ENCODE assay signal across 8 cellular contexts in genomic region chrX:51336584-51336983, GRCh38. TPM values are rescaled to one million over a fixed set of nuclear protein-coding genes. Genes with fewer than 3 reads are reported as not detected.
A peak's percentile ranks its signal among the peaks of the same experiment; 100 is the strongest.
DNase-seq lines count a peak whose midpoint lies in the region; ATAC-seq, FAIRE-seq and TF ChIP-seq lines count a peak whose summit lies in the region.

No MANE protein-coding gene starts in this region.

- peaks cover 2% of the 10 kb centered on the region for H3K4me1 Mint-ChIP-seq in activated CD8-positive, alpha-beta memory T cell treated with anti-CD3 and anti-CD28 coated beads, Interleukin-2, amount 10 ng/mL, durations not matched to agents 7 days and 5 days

- H3K27me3 Mint-ChIP-seq in activated CD8-positive, alpha-beta memory T cell treated with anti-CD3 and anti-CD28 coated beads, Interleukin-2, amount 10 ng/mL, durations not matched to agents 7 days and 5 days: peaks cover 8% of the 10 kb centered on the region

- H3K36me3 ChIP-seq in breast epithelium: no peaks in the 10 kb centered on the region
- H3K36me3 ChIP-seq in HepG2 (replicated peaks in 1 of 2; ENCODE audit: control insufficient read depth in 1 of 2, insufficient read depth in 2 of 2, low read length in 2 of 2): no peaks in the 10 kb centered on the region

- no peak overlapping the region for H3K4me2 ChIP-seq in HepG2 (ENCODE audit: low read depth, low read length)

- BruUV-seq in HepG2 (replicated peaks; lab: Mats Ljungman, UMichigan): no TSS peak

- H3K27ac Mint-ChIP-seq in activated CD8-positive, alpha-beta memory T cell treated with anti-CD3 and anti-CD28 coated beads, Interleukin-2, amount 10 ng/mL, durations not matched to agents 7 days and 5 days: no peak overlapping the region

- no peak for TF ChIP-seq EP300 in HepG2 (IDR thresholded peaks at IDR 0.05; ENCODE audit: low read depth in 2 of 2, low read length in 2 of 2)
- TF ChIP-seq EP300 in HepG2 (CRISPR knock-in tag; IDR thresholded peaks at IDR 0.05; ENCODE audit: borderline replicate concordance): no peak

- ATAC-seq in activated CD8-positive, alpha-beta memory T cell treated with anti-CD3 and anti-CD28 coated beads, Interleukin-2, amount 10 ng/mL, durations not matched to agents 7 days and 5 days: peak; percentile 50
- ATAC-seq in HG02763 (IDR thresholded peaks at IDR 0.05; ENCODE audit: unreplicated experiment) (peak; percentile 57), HepG2 (peak; percentile 69), HG02973 (IDR thresholded peaks at IDR 0.05; ENCODE audit: unreplicated experiment) (no peak), GM19328 (IDR thresholded peaks at IDR 0.05; ENCODE audit: unreplicated experiment) (no peak)

- H3K9me3 Mint-ChIP-seq in activated CD8-positive, alpha-beta memory T cell treated with anti-CD3 and anti-CD28 coated beads, Interleukin-2, amount 10 ng/mL, durations not matched to agents 7 days and 5 days (ENCODE audit: low read depth): no peaks in the 10 kb centered on the region

- intact Hi-C loops in breast epithelium (cut with DNase I; ENCODE audit: low total_unique reads): no loop called here
- intact Hi-C loops in HepG2 (cut with micrococcal nuclease; ENCODE audit: unreplicated experiment): loop anchor here (2.0 kb wide), 1 partner anchor 84 kb away; no protein-coding TSS in a partner anchor

- TF ChIP-seq POLR2A in breast epithelium (IDR thresholded peaks at IDR 0.05) (no peak), HepG2 (IDR thresholded peaks at IDR 0.05; ENCODE audit: insufficient read depth in 1 of 2, low read depth in 2 of 2, low read length in 2 of 2) (no peak)

- CTCF ChIA-PET in activated CD8-positive, alpha-beta memory T cell treated with anti-CD3 and anti-CD28 coated beads, Interleukin-2, amount 10 ng/mL, durations not matched to agents 7 days and 5 days (lab: Charles Lee): interaction anchor here (1.1 to 3.8 kb wide), 6 partner anchors 9 to 125 kb away, joined by 3 to 26 read pairs (median 4); no protein-coding TSS in a partner anchor
- CTCF ChIA-PET in HepG2 (lab: Yijun Ruan, JAX; ENCODE audit: low intra/inter-chr PET ratio, low total read pairs): interaction anchor here (0.8 kb wide), 1 partner anchor 125 kb away, joined by 3 read pairs; no protein-coding TSS in a partner anchor

- H3K4me1 ChIP-seq in breast epithelium: no peaks in the 10 kb centered on the region
- H3K4me1 ChIP-seq in HepG2 (ENCODE audit: insufficient read depth, low read length): no peaks in the 10 kb centered on the region

- H4K20me1 ChIP-seq in HepG2 (ENCODE audit: insufficient read depth, low read length): no peaks in the 10 kb centered on the region

- no peaks in the 10 kb centered on the region for H3K79me2 ChIP-seq in HepG2 (ENCODE audit: insufficient read depth, low read length)

- TF ChIP-seq RAD21 in HepG2 (CRISPR knock-in tag; IDR thresholded peaks at IDR 0.05): no peak

- FAIRE-seq in RCC 7860 (lab: Jason Lieb, UNC) (no peak), HepG2 (lab: Jason Lieb, UNC) (peak; percentile 4)

- POLR2A ChIA-PET in HepG2 (lab: Yijun Ruan, JAX): no interaction called here

- peaks cover 0 to 62% of the 10 kb centered on the region in 2 donors for H3K27me3 ChIP-seq in breast epithelium
- no peaks in the 10 kb centered on the region for H3K27me3 ChIP-seq in HepG2 (ENCODE audit: control insufficient read depth in 1 of 2, insufficient read depth in 2 of 2, low read length in 2 of 2)

- no peak overlapping the region for H2AFZ ChIP-seq in HepG2 (ENCODE audit: low read length)

- no peak overlapping the region for H3K9ac ChIP-seq in HepG2 (ENCODE audit: insufficient read depth, low read depth, low read length)

- TF ChIP-seq CTCF in breast epithelium (IDR thresholded peaks at IDR 0.05) (peak in 2 of 3 donors; percentile 17 to 41), HepG2 (CRISPR knock-in tag; IDR thresholded peaks at IDR 0.05) (peak; percentile 47)

- H3K27ac ChIP-seq in breast epithelium: no peak overlapping the region
- no peak overlapping the region for H3K27ac ChIP-seq in HepG2 (ENCODE audit: extremely low read length, insufficient read depth, low read length)

- DNase-seq in activated CD8-positive, alpha-beta memory T cell treated with anti-CD3 and anti-CD28 coated beads, Interleukin-2, amount 10 ng/mL, durations not matched to agents 7 days and 5 days: peak; percentile 40
- no peak for DNase-seq in activated CD8-positive, alpha-beta memory T cell treated with anti-CD3 and anti-CD28 coated beads, Interleukin-2, amount 50 U/mL, for 48 hours
- DNase-seq in RCC 7860 (ENCODE audit: low spot score) (peak; percentile 13), breast epithelium (ENCODE audit: low spot score in 2 of 2) (no peak), HepG2 (ENCODE audit: low spot score) (peak; percentile 13)

- in situ Hi-C loops in HepG2 (cut with HindIII; ENCODE audit: extremely low pct_ligation_motif_present, low pct_unique_long_range_greater_than_20kb): no loop called here

- no peaks in the 10 kb centered on the region for H3K36me3 Mint-ChIP-seq in activated CD8-positive, alpha-beta memory T cell treated with anti-CD3 and anti-CD28 coated beads, Interleukin-2, amount 10 ng/mL, durations not matched to agents 7 days and 5 days

- 10% methylated on average over 2 of the region's 3 CpGs for WGBS in HepG2 (ENCODE audit: low lambda C conversion rate)

- no peak overlapping the region for H3K4me3 Mint-ChIP-seq in activated CD8-positive, alpha-beta memory T cell treated with anti-CD3 and anti-CD28 coated beads, Interleukin-2, amount 10 ng/mL, durations not matched to agents 7 days and 5 days

- H3K9me3 ChIP-seq in breast epithelium (no peaks in the 10 kb centered on the region), HepG2 (ENCODE audit: low read length) (no peaks in the 10 kb centered on the region)

- H3K4me3 ChIP-seq in breast epithelium: no peak overlapping the region
- H3K4me3 ChIP-seq in HepG2 (replicated peaks in 1 of 3; ENCODE audit: insufficient read depth in 1 of 3, low read depth in 2 of 3, low read length in 3 of 3): no peak overlapping the region

TF ChIP-seq in HepG2, 621 proteins besides CTCF, POLR2A, EP300 and RAD21 (continues in another document):
- peak; percentile 48; the same call in 1 of the 2 replicates for TF ChIP-seq BCL6 (CRISPR knock-in tag; IDR thresholded peaks at IDR 0.05)

RNA-seq across cellular contexts. Expression of gene NUDT10, which starts 4.0 kb away (rescaled TPM):
- total RNA-seq in activated CD8-positive, alpha-beta memory T cell treated with anti-CD3 and anti-CD28 coated beads, Interleukin-2, amount 10 ng/mL, durations not matched to agents 7 days and 5 days: under 1 TPM; 0.70 to 0.91 TPM
- total RNA-seq in breast epithelium (1 to 10 TPM in 2 of 3 donors, under 1 TPM in 1; 0.64 to 1.6 (median 1.3) TPM), HepG2 (2016; rRNA removed; fragmentation: Illumina TruSeq; extraction: Trizol) (not detected in 2 replicates)
- total RNA-seq in HepG2 (2016; cell fraction: cytosol; rRNA removed; fragmentation: Illumina TruSeq; extraction: Trizol; ENCODE audit: low read depth): not detected in 2 replicates
- not detected in 2 replicates for total RNA-seq in HepG2 (2016; cell fraction: insoluble cytoplasmic fraction; rRNA removed; fragmentation: Illumina TruSeq; extraction: Trizol)
- not detected in 2 replicates for total RNA-seq in HepG2 (2016; cell fraction: membrane; rRNA removed; fragmentation: Illumina TruSeq; extraction: Trizol)
- not detected in 2 replicates for total RNA-seq in HepG2 (2016; cell fraction: nucleus; rRNA removed; fragmentation: Illumina TruSeq; extraction: Trizol)
- polyA plus RNA-seq in HepG2 (2011; rRNA removed): not detected in 2 replicates
- polyA plus RNA-seq in HepG2 (2011; cell fraction: cytosol; rRNA removed): not detected in 2 replicates
- polyA plus RNA-seq in HepG2 (2011; cell fraction: nucleus; rRNA removed): not detected in 2 replicates
- not detected in 2 replicates for polyA plus RNA-seq in HepG2 (2012)
- not detected in 2 replicates for polyA plus RNA-seq in HepG2 (2016; cell fraction: cytosol; fragmentation: Illumina TruSeq; extraction: Trizol; ENCODE audit: low read depth)
- not detected in 2 replicates for polyA plus RNA-seq in HepG2 (2016; cell fraction: insoluble cytoplasmic fraction; fragmentation: Illumina TruSeq; extraction: Trizol; ENCODE audit: low read depth)
- polyA plus RNA-seq in HepG2 (2016; cell fraction: membrane; fragmentation: Illumina TruSeq; extraction: Trizol; ENCODE audit: low read depth): not detected in 2 replicates
- not detected in 2 replicates for polyA plus RNA-seq in HepG2 (2016; cell fraction: nucleus; fragmentation: Illumina TruSeq; extraction: Trizol; ENCODE audit: insufficient read depth, low read depth)
- not detected in 2 replicates for polyA minus RNA-seq in HepG2 (2011; rRNA and poly(A)+ RNA removed; ENCODE audit: low replicate concordance)
- polyA minus RNA-seq in HepG2 (2011; cell fraction: cytosol; rRNA and poly(A)+ RNA removed): not detected in 2 replicates
- polyA minus RNA-seq in HepG2 (2011; cell fraction: nucleus; rRNA and poly(A)+ RNA removed): not detected in 2 replicates

Comparison
In these comparisons a context has a peak if more than half of its experiments do, and no peak if none do; other contexts are left out.
1. DNase-seq: peak in activated CD8-positive, alpha-beta memory T cell treated with anti-CD3 and anti-CD28 coated beads, Interleukin-2, amount 10 ng/mL, durations not matched to agents 7 days and 5 days (single experiment), RCC 7860 (single experiment) and HepG2 (single experiment); none in activated CD8-positive, alpha-beta memory T cell treated with anti-CD3 and anti-CD28 coated beads, Interleukin-2, amount 50 U/mL, for 48 hours (single experiment) and breast epithelium (0 of 2).
2. ATAC-seq: peak in activated CD8-positive, alpha-beta memory T cell treated with anti-CD3 and anti-CD28 coated beads, Interleukin-2, amount 10 ng/mL, durations not matched to agents 7 days and 5 days (single experiment), HG02763 (single experiment) and HepG2 (single experiment); none in HG02973 (single experiment) and GM19328 (single experiment).